In the genomic region with DNA sequence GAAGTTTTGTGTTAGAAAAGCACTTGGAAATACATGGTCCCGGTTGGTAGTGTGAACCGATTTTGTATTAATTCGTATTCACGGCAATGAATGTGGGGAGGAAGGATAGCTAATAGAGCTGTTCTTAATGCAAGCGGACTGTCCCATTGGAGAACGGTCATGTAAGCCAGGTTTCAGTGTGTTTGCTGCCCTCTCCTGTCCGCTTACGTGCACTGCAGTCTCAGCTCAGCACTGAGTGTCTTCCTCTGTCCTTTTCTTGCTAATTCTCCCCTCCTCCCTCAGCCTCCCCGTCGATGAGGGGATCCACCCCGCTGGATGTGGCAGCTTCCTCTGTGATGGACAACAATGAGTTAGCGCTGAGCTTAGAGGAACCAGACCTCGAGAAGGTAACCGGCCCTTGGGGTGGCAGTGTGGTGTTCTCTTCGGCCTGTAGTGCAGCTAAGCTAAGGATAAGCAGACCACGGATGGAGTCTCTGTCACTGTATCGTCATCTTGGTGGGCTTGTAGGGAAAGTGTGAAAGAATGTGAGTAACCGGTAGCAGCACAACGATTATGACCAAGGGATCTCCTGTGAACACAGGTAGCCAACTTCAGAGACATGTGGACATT, we compare ENCODE assay signal across 8 cellular contexts.
DNase-seq lines count a peak whose midpoint lies in the region; ATAC-seq, FAIRE-seq and TF ChIP-seq lines count a peak whose summit lies in the region.

No MANE protein-coding gene starts in this region.

- H4K20me1 ChIP-seq in mammary epithelial cell (ENCODE audit: insufficient read depth, low read length) (no peaks in the 10 kb centered on the region), keratinocyte (ENCODE audit: control insufficient read depth, extremely low read depth, insufficient read depth, low read length) (no peaks in the 10 kb centered on the region)

- intact Hi-C loops in mammary epithelial cell (cut with micrococcal nuclease), result loop anchor here (1.0 to 2.0 kb wide), 5 partner anchors 36 to 614 kb away; no protein-coding TSS in a partner anchor

- FAIRE-seq in keratinocyte (lab: Jason Lieb, UNC), result peak; percentile 99

- dilution Hi-C loops in mammary epithelial cell (cut with HindIII; ENCODE audit: low sequenced_read_pairs), result no loop called here
- dilution Hi-C loops in keratinocyte (cut with MboI; ENCODE audit: extremely low pct_ligation_motif_present, low sequenced_read_pairs), result loop anchor here (25.0 kb wide), 1 partner anchor 463 kb away; no protein-coding TSS in a partner anchor

- H3K79me2 ChIP-seq in mammary epithelial cell (ENCODE audit: insufficient read depth, low read length) (no peaks in the 10 kb centered on the region), keratinocyte (ENCODE audit: control insufficient read depth, insufficient read depth, low read length) (no peaks in the 10 kb centered on the region)

- DNase-seq in DMS114 treated with DMSO at 0.1 percent for 48 hours (lab: John Stamatoyannopoulos, UW; ENCODE audit: unreplicated experiment), result peak; percentile 77
- peak; percentile 63 for DNase-seq in H7
- peak; percentile 28 for DNase-seq in NCI-H2029 treated with DMSO at 0.1 percent for 48 hours (lab: John Stamatoyannopoulos, UW)
- DNase-seq in WERI-Rb-1, result peak; percentile 79
- peak; percentile 62 for DNase-seq in mammary epithelial cell
- no peak for DNase-seq in keratinocyte (ENCODE audit: low read depth, low spot score)
- DNase-seq in stimulated activated CD4-positive, alpha-beta T cell treated with anti-CD3 and anti-CD28 coated beads, Interleukin-1b, Interleukin-23, amount 100 ng/mL, for 1 hour (ENCODE audit: low read depth in 2 of 2), result peak; percentile 3 to 33

- peak; percentile 98 for TF ChIP-seq CTCF in WERI-Rb-1 (IDR thresholded peaks at IDR 0.05; ENCODE audit: low read depth, low read length)
- TF ChIP-seq CTCF in mammary epithelial cell (conservative IDR thresholded peaks at IDR 0.05 in 1 of 2, IDR thresholded peaks at IDR 0.05 in 1 of 2; ENCODE audit: extremely low read depth in 1 of 2, insufficient read depth in 1 of 2, low read depth in 1 of 2, low read length in 2 of 2), result peak; percentile 95 to 99
- peak; percentile 96 to 100 (median 98) for TF ChIP-seq CTCF in keratinocyte (optimal IDR thresholded peaks at IDR 0.05 in 1 of 3, IDR thresholded peaks at IDR 0.05 in 1 of 3, conservative IDR thresholded peaks at IDR 0.05 in 1 of 3; ENCODE audit: extremely low read depth in 1 of 3, insufficient read depth in 2 of 3, low read length in 3 of 3)

- H3K9me3 ChIP-seq in WERI-Rb-1 (ENCODE audit: severe bottlenecking), result no peaks in the 10 kb centered on the region
- H3K9me3 ChIP-seq in mammary epithelial cell (replicated peaks; ENCODE audit: insufficient read depth, low read length), result no peaks in the 10 kb centered on the region
- no peaks in the 10 kb centered on the region for H3K9me3 ChIP-seq in keratinocyte (ENCODE audit: control insufficient read depth, low read depth, low read length)

- no peak overlapping the region for H3K4me2 ChIP-seq in mammary epithelial cell (ENCODE audit: insufficient read depth, low read depth, low read length)
- H3K4me2 ChIP-seq in keratinocyte (ENCODE audit: control insufficient read depth, extremely low read depth, insufficient read depth, low read depth, low read length), result no peak overlapping the region

- H2AFZ ChIP-seq in mammary epithelial cell (ENCODE audit: low read depth, low read length) (no peak overlapping the region), keratinocyte (ENCODE audit: control insufficient read depth, low read length) (peak overlapping the region; percentile 24)

- H3K9ac ChIP-seq in mammary epithelial cell (ENCODE audit: insufficient read depth, low read length) (no peak overlapping the region), keratinocyte (ENCODE audit: control insufficient read depth, extremely low read depth, insufficient read depth, low read length) (no peak overlapping the region)

- no peak for ATAC-seq in GM19455 (IDR thresholded peaks at IDR 0.05; ENCODE audit: unreplicated experiment)

- H3K27me3 ChIP-seq in H7 (ENCODE audit: control insufficient read depth, insufficient read depth, low read length) (no peaks in the 10 kb centered on the region), WERI-Rb-1 (ENCODE audit: insufficient read depth, low read depth, severe bottlenecking) (no peaks in the 10 kb centered on the region), mammary epithelial cell (ENCODE audit: insufficient read depth, low read length) (no peaks in the 10 kb centered on the region), keratinocyte (ENCODE audit: control insufficient read depth, extremely low read depth, insufficient read depth, low read length) (peaks cover 7% of the 10 kb centered on the region)

- no TSS peak for BruUV-seq in mammary epithelial cell (replicated peaks; lab: Mats Ljungman, UMichigan)

- in situ Hi-C loops in mammary epithelial cell (cut with MboI; ENCODE audit: low sequenced_read_pairs in 2 of 2), result loop anchor here (10.0 kb wide), 1 partner anchor 466 kb away; no protein-coding TSS in a partner anchor

- CTCF ChIA-PET in mammary epithelial cell (lab: Charles Lee; ENCODE audit: low non-redundant PET), result interaction anchor here (0.6 to 1.7 kb wide), 10 partner anchors 11 to 615 kb away, joined by 3 to 15 read pairs (median 4); no protein-coding TSS in a partner anchor

- H3K4me1 ChIP-seq in mammary epithelial cell (ENCODE audit: insufficient read depth, low read length) (no peaks in the 10 kb centered on the region), keratinocyte (ENCODE audit: control insufficient read depth, extremely low read depth, insufficient read depth, low read length) (peaks cover 2% of the 10 kb centered on the region)

- H3K36me3 ChIP-seq in H7 (replicated peaks; ENCODE audit: control insufficient read depth, insufficient read depth, low read length) (no peaks in the 10 kb centered on the region), WERI-Rb-1 (no peaks in the 10 kb centered on the region), mammary epithelial cell (ENCODE audit: insufficient read depth, low read length) (no peaks in the 10 kb centered on the region), keratinocyte (ENCODE audit: control insufficient read depth in 2 of 2, extremely low read depth in 1 of 2, insufficient read depth in 2 of 2, low read length in 2 of 2) (no peaks in the 10 kb centered on the region)

- no peaks in the 10 kb centered on the region for H3K9me1 ChIP-seq in keratinocyte (ENCODE audit: control insufficient read depth, extremely low read depth, insufficient read depth, low read length)

- H3K27ac ChIP-seq in WERI-Rb-1, result no peak overlapping the region
- H3K27ac ChIP-seq in mammary epithelial cell (ENCODE audit: insufficient read depth, low read depth, low read length), result no peak overlapping the region
- no peak overlapping the region for H3K27ac ChIP-seq in keratinocyte (ENCODE audit: control insufficient read depth, insufficient read depth, low read length)

- H3K4me3 ChIP-seq in H7 (ENCODE audit: insufficient read depth, low read depth, low read length) (no peak overlapping the region), WERI-Rb-1 (ENCODE audit: low read depth, low read length) (no peak overlapping the region), mammary epithelial cell (replicated peaks in 1 of 3; ENCODE audit: insufficient read depth in 1 of 3, low read depth in 2 of 3, low read length in 3 of 3) (no peak overlapping the region), keratinocyte (ENCODE audit: control insufficient read depth in 2 of 3, extremely low read depth in 1 of 3, insufficient read depth in 2 of 3, low read depth in 1 of 3, low read length in 3 of 3) (no peak overlapping the region)

- 28% methylated on average over 16 of the region's 19 CpGs for WGBS in mammary epithelial cell (ENCODE audit: low coverage, missing lambda C conversion rate)
